Comparison of ENCODE assay signal across 19 cellular contexts in the genomic region with DNA sequence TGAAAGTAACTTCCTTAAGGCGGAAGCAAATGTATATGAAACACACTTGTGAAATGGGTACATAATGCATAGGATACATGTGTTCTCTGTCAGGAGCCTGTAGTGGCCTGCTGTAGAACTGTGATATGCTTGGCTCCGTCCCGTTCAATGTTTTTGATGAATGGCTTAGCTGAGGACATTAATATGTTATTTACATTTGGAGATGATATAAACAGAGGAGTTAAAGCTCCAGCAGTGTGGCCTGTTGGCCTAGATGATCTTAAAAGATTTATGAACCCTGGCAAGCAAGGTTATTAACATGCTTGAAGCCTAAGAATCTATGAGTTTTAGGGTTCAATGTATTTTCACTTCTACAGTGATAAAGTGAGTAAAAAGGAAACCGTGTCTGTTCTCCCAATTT.
"Had no signal": no experiment of that assay in that cellular context is flagged by ENCODE, and none has a peak within 500 bp of the region (broad histone marks: within the 10 kb centered on the region; RNA-seq: fewer than 3 reads in every experiment).

No MANE protein-coding gene starts in this region.

- H3K36me3 Mint-ChIP-seq: activated naive CD8-positive, alpha-beta T cell had no signal

- H3K9me3 ChIP-seq: thyroid gland had no signal

- H3K9me3 Mint-ChIP-seq: activated T-cell treated with anti-CD3 and anti-CD28 coated beads, Interleukin-2, amount 50 U/mL, for 24 hours; activated T-helper 17 cell treated with anti-CD3 and anti-CD28 coated beads, Interleukin-2, amount 50 U/mL, for 72 hours had no signal

- H3K27ac ChIP-seq: coronary artery, epithelial cell of prostate, foreskin keratinocyte had no signal

- H3K4me1 ChIP-seq: foreskin keratinocyte had no signal

- H3K4me3 ChIP-seq: coronary artery, thyroid gland had no signal

- H3K27me3 ChIP-seq: foreskin keratinocyte, thyroid gland had no signal

- H3K4me1 Mint-ChIP-seq: activated T-helper 17 cell treated with anti-CD3 and anti-CD28 coated beads, Interleukin-2, amount 50 U/mL, for 72 hours had no signal

- DNase-seq: activated CD4-positive, alpha-beta T cell treated with anti-CD3 and anti-CD28 coated beads for 1 hour; activated T-cell treated with anti-CD3 and anti-CD28 coated beads, Interleukin-2, amount 50 U/mL, for 24 hours; cerebellar nuclear complex; foreskin keratinocyte; hippocampal formation; left ventricle myocardium superior; mammary epithelial cell; nucleus accumbens; posterior cingulate gyrus; stimulated activated CD4-positive, alpha-beta T cell treated with anti-CD3 and anti-CD28 coated beads, Interleukin-2, amount 100 ng/mL, for 48 hours; stimulated activated CD8-positive, alpha-beta memory T cell treated with anti-CD3 and anti-CD28 coated beads, Interleukin-4, amount 100 ng/mL, for 48 hours; stimulated activated naive CD4-positive, alpha-beta T cell treated with Interleukin-2 at 50 U/mL for 16 hours; T-helper 9 cell; thyroid gland had no signal

- H3K27ac Mint-ChIP-seq: activated naive CD8-positive, alpha-beta T cell; activated T-cell treated with anti-CD3 and anti-CD28 coated beads, Interleukin-2, amount 50 U/mL, for 24 hours; activated T-helper 17 cell treated with anti-CD3 and anti-CD28 coated beads, Interleukin-2, amount 50 U/mL, for 72 hours had no signal

- ATAC-seq: activated T-helper 17 cell treated with anti-CD3 and anti-CD28 coated beads, Interleukin-2, amount 50 U/mL, for 72 hours; foreskin keratinocyte; left ventricle myocardium superior; sciatic nerve had no signal

- H3K36me3 ChIP-seq: thyroid gland had no signal

- H3K4me3 Mint-ChIP-seq: activated naive CD8-positive, alpha-beta T cell; activated T-cell treated with anti-CD3 and anti-CD28 coated beads, Interleukin-2, amount 50 U/mL, for 24 hours; activated T-helper 17 cell treated with anti-CD3 and anti-CD28 coated beads, Interleukin-2, amount 50 U/mL, for 72 hours had no signal
